ENCODE assay signal across 9 cellular contexts in genomic region chr12:12999276-12999958, GRCh38. TPM values are rescaled to one million over a fixed set of nuclear protein-coding genes. Genes with fewer than 3 reads are reported as not detected.
A peak's percentile ranks its signal among the peaks of the same experiment; 100 is the strongest.
DNase-seq lines count a peak whose midpoint lies in the region; ATAC-seq and TF ChIP-seq lines count a peak whose summit lies in the region.
"Had no signal": no experiment of that assay in that cellular context is flagged by ENCODE, and none has a peak within 500 bp of the region (broad histone marks: within the 10 kb centered on the region; RNA-seq: fewer than 3 reads in every experiment).

No MANE protein-coding gene starts in this region.

- H3K4me3 ChIP-seq in body of pancreas: peak overlapping the region; percentile 67 to 82

- no peak for TF ChIP-seq CTCF in body of pancreas (IDR thresholded peaks at IDR 0.05)

- TF ChIP-seq POLR2A in body of pancreas (IDR thresholded peaks at IDR 0.05): no peak

- peaks cover 44% of the 10 kb centered on the region for H3K4me1 ChIP-seq in body of pancreas

- H3K36me3 ChIP-seq in body of pancreas (replicated peaks in 1 of 2; ENCODE audit: insufficient read depth in 1 of 2, low read depth in 2 of 2): no peaks in the 10 kb centered on the region

- DNase-seq in AG08396 (ENCODE audit: low spot score) (peak; percentile 39), HuH-7 (ENCODE audit: low spot score) (peak; percentile 47), body of pancreas (peak in 2 of 4 donors; percentile 30), kidney tubule cell (ENCODE audit: low spot score) (peak; percentile 43), substantia nigra (lab: John Stamatoyannopoulos, UW) (peak in 3 of 49 donors; percentile 49 to 54 (median 54)), NCI-H146 (lab: John Stamatoyannopoulos, UW) (no peak)

- 4 to 6% methylated on average over 22 of the region's 22 CpGs for WGBS in body of pancreas, 2 donors

- ATAC-seq in body of pancreas (peak; percentile 5), HG02678 (IDR thresholded peaks at IDR 0.05; ENCODE audit: unreplicated experiment) (no peak), HG03457 (IDR thresholded peaks at IDR 0.05; ENCODE audit: unreplicated experiment) (no peak)

- intact Hi-C loops in body of pancreas (cut with DNase I): no loop called here

- no peaks in the 10 kb centered on the region for H3K27me3 ChIP-seq in body of pancreas

- peak overlapping the region; percentile 44 to 96 (median 83) for H3K27ac ChIP-seq in body of pancreas
- peak overlapping the region; percentile 91 for H3K27ac ChIP-seq in substantia nigra (ENCODE audit: low read depth, low read length, poor library complexity, severe bottlenecking)

- H3K9me3 ChIP-seq in body of pancreas: no peaks in the 10 kb centered on the region

RNA-seq across cellular contexts. Expression of gene HEBP1, which starts 0.6 kb away (rescaled TPM):
- total RNA-seq in body of pancreas: 10 to 100 TPM; 19.4 to 28.8 TPM

RNA-seq across cellular contexts. Expression of gene FAM234B, which starts 44.8 kb away (rescaled TPM):
- total RNA-seq in body of pancreas: 1 to 10 TPM; 8.0 to 9.6 TPM

RNA-seq across cellular contexts. Expression of gene GPRC5D, which starts 47.4 kb away (rescaled TPM):
- not detected for total RNA-seq in body of pancreas
- total RNA-seq: glomerular endothelial cell had no signal
